In the genomic region with DNA sequence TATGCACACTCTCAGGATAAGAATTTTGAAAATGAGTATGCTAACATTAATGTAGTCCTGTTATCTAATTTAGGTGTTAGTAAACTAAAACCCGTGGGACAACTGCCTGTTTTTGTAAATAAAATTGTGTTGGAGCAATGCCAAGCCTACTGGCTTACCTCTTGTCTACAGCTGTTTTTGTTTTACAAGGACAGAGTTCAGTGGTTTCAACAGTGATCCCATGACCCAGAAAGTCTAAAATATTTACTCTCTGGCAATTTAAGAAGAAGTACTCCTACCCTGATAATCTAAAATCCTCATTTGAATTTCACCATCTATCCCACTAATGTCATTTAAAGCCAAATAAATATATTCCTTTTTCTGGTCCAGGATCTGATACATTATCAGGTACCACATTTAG, we compare ENCODE assay signal across 8 cellular contexts.
DNase-seq lines count a peak whose midpoint lies in the region; ATAC-seq, FAIRE-seq and TF ChIP-seq lines count a peak whose summit lies in the region.
"Not testable (repeated sequence)": the region's sequence is repeated elsewhere in the genome, so short reads cannot be mapped to it uniquely, and the experiment has no call there.

No MANE protein-coding gene starts in this region.

- not testable (repeated sequence) for TF ChIP-seq EP300 in A549 (IDR thresholded peaks at IDR 0.05)

- not testable (repeated sequence) for H3K27me3 ChIP-seq in DND-41 (ENCODE audit: insufficient read depth, low read length, poor library complexity); astrocyte (ENCODE audit: insufficient read depth, low read length); right lobe of liver

- not testable (repeated sequence) for H3K27me3 Mint-ChIP-seq in astrocyte (ENCODE audit: low read depth, unreplicated experiment)

- not testable (repeated sequence) for TF ChIP-seq RAD21 in A549 (conservative IDR thresholded peaks at IDR 0.05 in 1 of 2, IDR thresholded peaks at IDR 0.05 in 1 of 2)

- not testable (repeated sequence) for H2AFZ ChIP-seq in DND-41 (ENCODE audit: low read depth, low read length); astrocyte (ENCODE audit: low read depth, low read length)

- not testable (repeated sequence) for ATAC-seq in A549
- ATAC-seq in DND-41 (ENCODE audit: insufficient read depth, low read depth) (0 out of 3 replicates have a peak, but pooled peaks have one; percentile 29), left lobe of liver (peak; percentile 46), right lobe of liver (peak; percentile 48 to 75 (median 55))

- not testable (repeated sequence) for H3K27ac Mint-ChIP-seq in astrocyte (ENCODE audit: unreplicated experiment)

- not testable (repeated sequence) for H3K36me3 Mint-ChIP-seq in astrocyte (ENCODE audit: low read depth, unreplicated experiment)

- not testable (repeated sequence) for H3K9ac ChIP-seq in DND-41 (ENCODE audit: low read depth, low read length); astrocyte (ENCODE audit: low read length)

- CTCF ChIA-PET in A549 (lab: Yijun Ruan, JAX) = not testable (repeated sequence)

- WGBS in A549 (ENCODE audit: missing lambda C conversion rate) = no CpG with 5 or more reads among the region's 1 CpG
- WGBS in right lobe of liver (ENCODE audit: insufficient coverage, low coverage, low lambda C conversion rate, missing lambda C conversion rate) = no CpG with 5 or more reads among the region's 1 CpG

- H3K4me2 ChIP-seq in A549; DND-41 (ENCODE audit: insufficient read depth, low read length); astrocyte (ENCODE audit: low read length): not testable (repeated sequence)

- not testable (repeated sequence) for H3K4me1 Mint-ChIP-seq in astrocyte (ENCODE audit: low read depth, unreplicated experiment)

- not testable (repeated sequence) for H3K4me3 ChIP-seq in A549; DND-41 (ENCODE audit: low read depth in 1 of 2, low read length in 2 of 2); astrocyte (ENCODE audit: insufficient read depth, low read depth, low read length); right lobe of liver

- H3K79me2 ChIP-seq in DND-41 (ENCODE audit: insufficient read depth, low read length); astrocyte (ENCODE audit: insufficient read depth, low read length): not testable (repeated sequence)

- not testable (repeated sequence) for H3K4me1 ChIP-seq in A549; DND-41 (ENCODE audit: insufficient read depth, low read length); astrocyte (ENCODE audit: insufficient read depth, low read length); right lobe of liver

- H3K36me3 ChIP-seq in DND-41 (ENCODE audit: insufficient read depth, low read length); astrocyte (ENCODE audit: insufficient read depth, low read length); right lobe of liver: not testable (repeated sequence)

- POLR2A ChIA-PET in A549 (lab: Yijun Ruan, JAX) = not testable (repeated sequence)

- TF ChIP-seq CTCF in A549 (IDR thresholded peaks at IDR 0.05); DND-41 (IDR thresholded peaks at IDR 0.05; ENCODE audit: borderline replicate concordance, extremely low read depth, low read length, poor library complexity, severe bottlenecking); astrocyte (IDR thresholded peaks at IDR 0.05; ENCODE audit: insufficient read depth, low read depth, low read length); right lobe of liver (IDR thresholded peaks at IDR 0.05): not testable (repeated sequence)

- intact Hi-C loops in right lobe of liver (cut with DNase I) = not testable (repeated sequence)

- FAIRE-seq in A204.1 (lab: Jason Lieb, UNC) (peak; percentile 76), A549 (lab: Jason Lieb, UNC) (peak; percentile 46), astrocyte (lab: Jason Lieb, UNC) (peak; percentile 9), colon (lab: Jason Lieb, UNC) (peak; percentile 76), frontal cortex (lab: Jason Lieb, UNC) (peak; percentile 17)

- not testable (repeated sequence) for TF ChIP-seq POLR2A in A549 (IDR thresholded peaks at IDR 0.05; ENCODE audit: low read length); right lobe of liver (IDR thresholded peaks at IDR 0.05)

- not testable (repeated sequence) for H4K20me1 ChIP-seq in DND-41 (ENCODE audit: insufficient read depth, low read length); astrocyte (ENCODE audit: insufficient read depth, low read length)

- H3K9me3 ChIP-seq in A549; DND-41 (ENCODE audit: insufficient read depth, low read length, severe bottlenecking); astrocyte (ENCODE audit: insufficient read depth, low read depth, low read length); right lobe of liver: not testable (repeated sequence)

- H3K9me3 Mint-ChIP-seq in astrocyte (ENCODE audit: unreplicated experiment) = not testable (repeated sequence)

- H3K27ac ChIP-seq in A549; DND-41 (ENCODE audit: low read length); astrocyte (ENCODE audit: low read depth, low read length); right lobe of liver: not testable (repeated sequence)

- DNase-seq in A549 (ENCODE audit: low read depth in 1 of 2, low spot score in 1 of 2); DND-41; astrocyte (ENCODE audit: low read depth); frontal cortex (ENCODE audit: low spot score in 2 of 2); left lobe of liver (ENCODE audit: low spot score); right lobe of liver: not testable (repeated sequence)

- H3K4me3 Mint-ChIP-seq in astrocyte (ENCODE audit: unreplicated experiment) = not testable (repeated sequence)
